In genomic region chr17:3556905-3557767, GRCh38 we compare ENCODE assay signal across 1 cellular context.
TF ChIP-seq lines count a peak whose summit lies in the region.

No MANE protein-coding gene starts in this region.

TF ChIP-seq in HepG2, 621 proteins besides CTCF, POLR2A, EP300 and RAD21 (continued from another document):
- TF ChIP-seq CERS6 (CRISPR knock-in tag; IDR thresholded peaks at IDR 0.05) (no peak), ZNF720 (CRISPR knock-in tag; IDR thresholded peaks at IDR 0.05) (no peak), ZNF883 (CRISPR knock-in tag; IDR thresholded peaks at IDR 0.05; ENCODE audit: not compliant biosample characterization) (no peak), HDAC2 (CRISPR knock-in tag; IDR thresholded peaks at IDR 0.05) (no peak), PHF8 (CRISPR knock-in tag; IDR thresholded peaks at IDR 0.05) (no peak), ZNF264 (CRISPR knock-in tag; IDR thresholded peaks at IDR 0.05) (no peak), FIP1L1 (IDR thresholded peaks at IDR 0.05; ENCODE audit: borderline replicate concordance, insufficient read depth, low read depth, low read length) (no peak), ZNF432 (CRISPR knock-in tag; IDR thresholded peaks at IDR 0.05; ENCODE audit: borderline replicate concordance) (no peak), MAFF (IDR thresholded peaks at IDR 0.05; ENCODE audit: low read depth, low read length) (peak; percentile 97), CBX1 (IDR thresholded peaks at IDR 0.05; ENCODE audit: low read depth) (no peak), ATF7-NPFF (CRISPR knock-in tag; IDR thresholded peaks at IDR 0.05; ENCODE audit: low read depth) (no peak), MAFG (CRISPR knock-in tag; IDR thresholded peaks at IDR 0.05) (peak; percentile 73; the same call in 1 of the 2 replicates), ZNF629 (CRISPR knock-in tag; conservative IDR thresholded peaks at IDR 0.05) (peak; percentile 31; the same call in 1 of the 2 replicates), ZNF225 (CRISPR knock-in tag; IDR thresholded peaks at IDR 0.05) (no peak), GABPB1 (CRISPR knock-in tag; IDR thresholded peaks at IDR 0.05) (no peak), SAFB2 (CRISPR knock-in tag; IDR thresholded peaks at IDR 0.05; ENCODE audit: borderline replicate concordance, low read depth) (no peak), IKZF1 (IDR thresholded peaks at IDR 0.05) (no peak), RCOR2 (CRISPR knock-in tag; IDR thresholded peaks at IDR 0.05) (no peak), ZBTB34 (CRISPR knock-in tag; IDR thresholded peaks at IDR 0.05) (no peak), ZBTB14 (CRISPR knock-in tag; IDR thresholded peaks at IDR 0.05) (no peak), RBFOX2 (IDR thresholded peaks at IDR 0.05; ENCODE audit: low read depth, low read length) (no peak), CBX5 (CRISPR knock-in tag; IDR thresholded peaks at IDR 0.05; ENCODE audit: borderline replicate concordance) (no peak), TGIF2 (CRISPR knock-in tag; IDR thresholded peaks at IDR 0.05) (no peak), ZSCAN9 (CRISPR knock-in tag; IDR thresholded peaks at IDR 0.05; ENCODE audit: borderline replicate concordance) (no peak), TCF12 (IDR thresholded peaks at IDR 0.05) (no peak), TCF12 (CRISPR knock-in tag; IDR thresholded peaks at IDR 0.05) (no peak), MAFK (conservative IDR thresholded peaks at IDR 0.05 in 1 of 2, IDR thresholded peaks at IDR 0.05 in 1 of 2; ENCODE audit: low read length in 2 of 2) (peak; percentile 98 to 99)
TF ChIP-seq in HepG2: peak in this region for 4.
